Comparison of ENCODE assay signal across 15 cellular contexts in genomic region chr2:125398738-125399473, GRCh38.
DNase-seq lines count a peak whose midpoint lies in the region; ATAC-seq and TF ChIP-seq lines count a peak whose summit lies in the region.
"Had no signal": no experiment of that assay in that cellular context is flagged by ENCODE, and none has a peak within 500 bp of the region (broad histone marks: within the 10 kb centered on the region; RNA-seq: fewer than 3 reads in every experiment).

No MANE protein-coding gene starts in this region.

- no peaks in the 10 kb centered on the region for H3K4me1 ChIP-seq in right atrium auricular region
- H3K4me1 ChIP-seq: adrenal gland, gastroesophageal sphincter, stomach had no signal

- H3K27me3 ChIP-seq in right atrium auricular region = no peaks in the 10 kb centered on the region
- H3K27me3 ChIP-seq: adrenal gland, gastroesophageal sphincter, stomach had no signal

- TF ChIP-seq CTCF in right atrium auricular region (IDR thresholded peaks at IDR 0.05) = no peak

- DNase-seq in foreskin melanocyte (peak; percentile 18), GOT3 (lab: John Stamatoyannopoulos, UW) (no peak), right atrium auricular region (ENCODE audit: low spot score) (no peak), NCI-H2196 (lab: John Stamatoyannopoulos, UW; ENCODE audit: unreplicated experiment) (no peak)
- DNase-seq: activated CD4-positive, alpha-beta T cell treated with anti-CD3 and anti-CD28 coated beads for 48 hours; adrenal gland; HCEC 1CT; NCI-H2029 treated with DMSO at 0.1 percent for 48 hours; NCI-H774; nucleus accumbens; stomach had no signal

- H3K9me3 ChIP-seq in right atrium auricular region = no peaks in the 10 kb centered on the region
- H3K9me3 ChIP-seq: adrenal gland, gastroesophageal sphincter had no signal

- ATAC-seq in GM19025 (IDR thresholded peaks at IDR 0.05; ENCODE audit: low read depth, unreplicated experiment) = peak; percentile 29
- peak; percentile 38 for ATAC-seq in GM21786 (IDR thresholded peaks at IDR 0.05; ENCODE audit: unreplicated experiment)
- peak; percentile 56 for ATAC-seq in HG03159 (IDR thresholded peaks at IDR 0.05; ENCODE audit: unreplicated experiment)
- ATAC-seq: gastroesophageal sphincter had no signal

- H3K27ac ChIP-seq in right atrium auricular region = no peak overlapping the region
- H3K27ac ChIP-seq: adrenal gland, gastroesophageal sphincter, stomach had no signal

- H3K4me3 ChIP-seq in right atrium auricular region = no peak overlapping the region
- H3K4me3 ChIP-seq: adrenal gland, gastroesophageal sphincter, stomach had no signal

- H3K36me3 ChIP-seq in right atrium auricular region = no peaks in the 10 kb centered on the region
- H3K36me3 ChIP-seq: adrenal gland, gastroesophageal sphincter, stomach had no signal
